ENCODE assay signal across 9 cellular contexts in the genomic region with DNA sequence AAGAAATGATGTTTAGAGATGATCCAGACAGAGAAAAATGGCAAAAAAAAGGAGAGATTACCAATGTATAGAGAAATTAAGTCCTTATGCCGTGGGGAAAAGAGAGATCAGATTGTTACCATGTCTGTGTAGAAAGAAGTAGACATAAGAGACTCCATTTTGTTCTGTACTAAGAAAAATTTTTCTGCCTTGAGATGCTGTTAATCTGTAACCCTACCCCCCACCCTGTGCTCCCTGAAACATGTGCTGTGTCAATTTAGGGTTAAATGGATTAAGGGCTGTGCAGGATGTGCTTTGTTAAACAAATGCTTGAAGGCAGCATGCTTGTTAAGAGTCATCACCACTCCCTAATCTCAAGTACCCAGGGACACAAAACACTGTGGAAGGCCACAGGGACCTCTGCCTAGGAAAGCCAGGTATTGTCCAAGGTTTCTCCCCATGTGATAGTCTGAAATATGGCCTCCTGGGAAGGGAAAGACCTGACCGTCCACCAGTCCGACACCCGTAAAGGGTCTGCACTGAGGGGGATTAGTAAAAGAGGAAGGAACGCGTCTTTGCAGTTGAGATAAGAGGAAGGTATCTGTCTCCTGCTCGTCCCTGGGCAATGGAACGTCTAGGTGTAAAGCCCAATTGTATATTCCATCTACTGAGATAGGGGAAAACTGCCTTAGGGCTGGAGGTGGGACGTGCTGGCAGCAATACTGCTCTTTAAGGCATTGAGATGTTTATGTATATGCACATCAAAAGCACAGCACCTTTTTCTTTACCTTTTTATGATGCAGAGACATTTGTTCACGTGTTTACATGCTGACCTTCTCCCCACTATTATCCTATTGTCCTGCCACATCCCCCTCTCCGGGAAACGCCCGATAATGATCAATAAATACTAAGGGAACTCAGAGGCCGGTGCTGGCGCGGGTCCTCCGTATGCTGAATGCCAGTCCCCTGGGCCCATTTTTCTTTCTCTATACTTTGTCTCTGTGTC. TPM values are rescaled to one million over a fixed set of nuclear protein-coding genes. Genes with fewer than 3 reads are reported as not detected.
"Had no signal": no experiment of that assay in that cellular context is flagged by ENCODE, and none has a peak within 500 bp of the region (broad histone marks: within the 10 kb centered on the region; RNA-seq: fewer than 3 reads in every experiment).

No MANE protein-coding gene starts in this region.

RNA-seq across cellular contexts. Expression of a gene that starts 53.1 kb away (rescaled TPM):
- total RNA-seq: activated CD8-positive, alpha-beta T cell treated with anti-CD3 and anti-CD28 coated beads, Interleukin-2, amount 10 ng/mL, durations not matched to agents 7 days and 5 days; activated T-helper 1 cell treated with anti-CD3 and anti-CD28 coated beads, Interleukin-12 subunit alpha, Interleukin-12 subunit beta, Interleukin-2, Interleukin-4 antibody, amounts not matched to agents 30 ng/mL and 10 ng/mL and 1 ng/mL, durations not matched to agents 14 hours and 24 hours and 36 hours; body of pancreas; bronchial epithelial cell; MCF 10A; OCI-LY7; Right ventricle myocardium inferior had no signal
- polyA plus RNA-seq: aorta, SK-N-SH had no signal
